Comparison of ENCODE assay signal across 2 cellular contexts in genomic region chr1:66352783-66353182, GRCh38.
TF ChIP-seq lines count a peak whose summit lies in the region.

No MANE protein-coding gene starts in this region.

TF ChIP-seq in HCT116, 20 proteins besides CTCF, POLR2A, EP300 and RAD21:
- TF ChIP-seq POLR2AphosphoS5 (IDR thresholded peaks at IDR 0.05; ENCODE audit: low read depth, low read length) (no peak), CBX3 (IDR thresholded peaks at IDR 0.05; ENCODE audit: low read depth) (no peak), YY1 (IDR thresholded peaks at IDR 0.05; ENCODE audit: extremely low read depth, insufficient replicate concordance, low read depth, low read length) (no peak), SRF (IDR thresholded peaks at IDR 0.05; ENCODE audit: low read depth) (no peak), ZBTB33 (IDR thresholded peaks at IDR 0.05; ENCODE audit: extremely low read depth, insufficient replicate concordance, low read length) (no peak), EGR1 (IDR thresholded peaks at IDR 0.05; ENCODE audit: low read depth) (no peak), SIN3A (IDR thresholded peaks at IDR 0.05; ENCODE audit: low read depth) (no peak), ZNF274 (IDR thresholded peaks at IDR 0.05; ENCODE audit: low read depth, low read length) (no peak), SP1 (IDR thresholded peaks at IDR 0.05; ENCODE audit: low read depth) (no peak), EZH2 (IDR thresholded peaks at IDR 0.05) (no peak), MAX (IDR thresholded peaks at IDR 0.05) (no peak), JUND (IDR thresholded peaks at IDR 0.05) (no peak)
- TF ChIP-seq, protein P1, sequence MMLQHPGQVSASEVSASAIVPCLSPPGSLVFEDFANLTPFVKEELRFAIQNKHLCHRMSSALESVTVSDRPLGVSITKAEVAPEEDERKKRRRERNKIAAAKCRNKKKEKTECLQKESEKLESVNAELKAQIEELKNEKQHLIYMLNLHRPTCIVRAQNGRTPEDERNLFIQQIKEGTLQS (IDR thresholded peaks at IDR 0.05), result no peak
TF ChIP-seq in HCT116: peak in this region for 0.

TF ChIP-seq in GM12878, 131 proteins besides CTCF, POLR2A, EP300 and RAD21:
- TF ChIP-seq HSF1 (IDR thresholded peaks at IDR 0.05; ENCODE audit: low read depth, low read length) (no peak), PML (IDR thresholded peaks at IDR 0.05; ENCODE audit: low read length) (no peak), SMAD1 (IDR thresholded peaks at IDR 0.05; ENCODE audit: low read depth, partially characterized antibody) (no peak), SIN3A (IDR thresholded peaks at IDR 0.05; ENCODE audit: low read depth, low read length) (no peak), CHD4 (IDR thresholded peaks at IDR 0.05) (no peak), KAT2A (conservative IDR thresholded peaks at IDR 0.05; ENCODE audit: control insufficient read depth, low read depth, low read length) (no peak), IKZF1 (conservative IDR thresholded peaks at IDR 0.05) (no peak), SPI1 (IDR thresholded peaks at IDR 0.05; ENCODE audit: borderline replicate concordance, insufficient read depth, low read depth, low read length) (no peak), EGR1 (IDR thresholded peaks at IDR 0.05; ENCODE audit: borderline replicate concordance in 1 of 2, low read depth in 2 of 2, low read length in 2 of 2) (no peak), RUNX3 (IDR thresholded peaks at IDR 0.05; ENCODE audit: low read length) (no peak), YY1 (IDR thresholded peaks at IDR 0.05; ENCODE audit: low read depth, low read length) (no peak)
